ENCODE assay signal across 22 cellular contexts in the genomic region with DNA sequence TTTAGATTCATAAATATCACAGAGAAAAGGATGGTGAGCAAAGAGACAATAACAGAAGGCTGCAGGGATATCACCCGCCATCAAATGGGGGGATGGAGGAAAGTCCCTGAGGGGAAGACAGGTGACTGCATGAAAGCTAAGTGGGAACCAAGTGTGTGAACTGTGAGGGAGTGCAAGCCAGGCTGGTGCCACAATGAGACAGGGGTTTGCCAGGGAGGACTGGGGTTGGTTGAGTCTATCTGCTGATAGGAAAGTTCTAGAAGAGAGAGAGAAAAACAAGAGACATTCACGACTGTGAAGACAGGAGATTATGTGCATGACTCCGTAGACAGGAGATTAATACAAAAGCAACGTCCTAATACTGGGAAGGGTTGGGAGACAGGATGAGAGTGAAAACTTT.
"Had no signal": no experiment of that assay in that cellular context is flagged by ENCODE, and none has a peak within 500 bp of the region (broad histone marks: within the 10 kb centered on the region; RNA-seq: fewer than 3 reads in every experiment).

No MANE protein-coding gene starts in this region.

- H3K27me3 ChIP-seq: dorsolateral prefrontal cortex, esophagus muscularis mucosa, right atrium auricular region, thyroid gland had no signal

- H3K4me3 ChIP-seq: dorsolateral prefrontal cortex, esophagus muscularis mucosa, mucosa of descending colon, prostate gland, right atrium auricular region, skin epidermis, thyroid gland had no signal

- DNase-seq: activated CD4-positive, alpha-beta T cell treated with anti-CD3 and anti-CD28 coated beads for 1 hour; activated CD4-positive, alpha-beta T cell treated with anti-CD3 and anti-CD28 coated beads, Interleukin-2, amount 50 U/mL, for 1 hour; activated CD8-positive, alpha-beta T cell treated with anti-CD3 and anti-CD28 coated beads, Interleukin-2, amount 10 ng/mL, durations not matched to agents 7 days and 5 days; activated naive CD4-positive, alpha-beta T cell; activated naive CD8-positive, alpha-beta T cell treated with anti-CD3 and anti-CD28 coated beads, Interleukin-2, amount 10 ng/mL, durations not matched to agents 7 days and 5 days; activated T-cell treated with anti-CD3 and anti-CD28 coated beads, Interleukin-2, amount 50 U/mL, for 24 hours; amygdala; dorsolateral prefrontal cortex; mesendoderm; mucosa of descending colon; naive B cell; stimulated activated CD4-positive, alpha-beta T cell treated with anti-CD3 and anti-CD28 coated beads, Interleukin-1b, Interleukin-23, amount 100 ng/mL, for 48 hours; substantia nigra; T-helper 1 cell; WERI-Rb-1 had no signal

- H3K36me3 ChIP-seq: esophagus muscularis mucosa, prostate gland, right atrium auricular region, thyroid gland, WERI-Rb-1 had no signal

- H3K27ac Mint-ChIP-seq: activated CD8-positive, alpha-beta T cell treated with anti-CD3 and anti-CD28 coated beads, Interleukin-2, amount 10 ng/mL, durations not matched to agents 7 days and 5 days; activated naive CD8-positive, alpha-beta T cell treated with anti-CD3 and anti-CD28 coated beads, Interleukin-2, amount 10 ng/mL, durations not matched to agents 7 days and 5 days; activated T-cell treated with anti-CD3 and anti-CD28 coated beads, Interleukin-2, amount 50 U/mL, for 24 hours; activated T-helper 2 cell treated with anti-CD3 and anti-CD28 coated beads, Interferon-gamma antibody, Interleukin-2, Interleukin-4, amounts not matched to agents 10 μg/mL and 5 μg/mL and 100 μg/mL, durations not matched to agents 14 hours and 24 hours and 36 hours; stimulated activated naive CD8-positive, alpha-beta T cell treated with anti-CD3 and anti-CD28 coated beads, Interleukin-15, Interleukin-2, amounts not matched to agents 100 ng/mL and 50 ng/mL, for 24 hours had no signal

- H3K4me1 Mint-ChIP-seq: activated naive CD8-positive, alpha-beta T cell treated with anti-CD3 and anti-CD28 coated beads, Interleukin-2, amount 10 ng/mL, durations not matched to agents 7 days and 5 days; naive B cell had no signal

- H3K4me3 Mint-ChIP-seq: activated CD8-positive, alpha-beta T cell treated with anti-CD3 and anti-CD28 coated beads, Interleukin-2, amount 10 ng/mL, durations not matched to agents 7 days and 5 days; activated naive CD8-positive, alpha-beta T cell treated with anti-CD3 and anti-CD28 coated beads, Interleukin-2, amount 10 ng/mL, durations not matched to agents 7 days and 5 days; activated T-cell treated with anti-CD3 and anti-CD28 coated beads, Interleukin-2, amount 50 U/mL, for 24 hours; stimulated activated naive CD8-positive, alpha-beta T cell treated with anti-CD3 and anti-CD28 coated beads, Interleukin-15, Interleukin-2, amounts not matched to agents 100 ng/mL and 50 ng/mL, for 24 hours had no signal

- H3K9me3 Mint-ChIP-seq: activated naive CD8-positive, alpha-beta T cell treated with anti-CD3 and anti-CD28 coated beads, Interleukin-2, amount 10 ng/mL, durations not matched to agents 7 days and 5 days; activated T-cell treated with anti-CD3 and anti-CD28 coated beads, Interleukin-2, amount 50 U/mL, for 24 hours; activated T-helper 2 cell treated with anti-CD3 and anti-CD28 coated beads, Interferon-gamma antibody, Interleukin-2, Interleukin-4, amounts not matched to agents 10 μg/mL and 5 μg/mL and 100 μg/mL, durations not matched to agents 14 hours and 24 hours and 36 hours; stimulated activated naive CD8-positive, alpha-beta T cell treated with anti-CD3 and anti-CD28 coated beads, Interleukin-15, Interleukin-2, amounts not matched to agents 100 ng/mL and 50 ng/mL, for 24 hours had no signal

- ATAC-seq: activated CD8-positive, alpha-beta T cell treated with anti-CD3 and anti-CD28 coated beads, Interleukin-2, amount 10 ng/mL, durations not matched to agents 7 days and 5 days; mucosa of descending colon had no signal

- H3K9me3 ChIP-seq: esophagus muscularis mucosa, mucosa of descending colon, prostate gland, right atrium auricular region, thyroid gland had no signal

- H3K27me3 Mint-ChIP-seq: activated T-cell treated with anti-CD3 and anti-CD28 coated beads, Interleukin-2, amount 50 U/mL, for 24 hours; naive B cell; stimulated activated naive CD8-positive, alpha-beta T cell treated with anti-CD3 and anti-CD28 coated beads, Interleukin-15, Interleukin-2, amounts not matched to agents 100 ng/mL and 50 ng/mL, for 24 hours had no signal

- H3K36me3 Mint-ChIP-seq: activated naive CD8-positive, alpha-beta T cell treated with anti-CD3 and anti-CD28 coated beads, Interleukin-2, amount 10 ng/mL, durations not matched to agents 7 days and 5 days; naive B cell had no signal

- H3K4me1 ChIP-seq: prostate gland had no signal

- H3K27ac ChIP-seq: dorsolateral prefrontal cortex, esophagus muscularis mucosa, prostate gland, right atrium auricular region, skin epidermis, thyroid gland, WERI-Rb-1 had no signal
